ENCODE assay signal across 1 cellular context in genomic region chr10:23095404-23095965, GRCh38.
A peak's percentile ranks its signal among the peaks of the same experiment; 100 is the strongest.
TF ChIP-seq lines count a peak whose summit lies in the region.

Gene MSRB2, plus strand, starts transcription at chr10:23095579. Its CDS starts 30 bp downstream, at chr10:23095609.

TF ChIP-seq in HepG2, 621 proteins besides CTCF, POLR2A, EP300 and RAD21 (continued from another document):
- TF ChIP-seq ZNF788 (CRISPR knock-in tag; IDR thresholded peaks at IDR 0.05; ENCODE audit: borderline replicate concordance) (peak; percentile 85), MYC (CRISPR knock-in tag; IDR thresholded peaks at IDR 0.05; ENCODE audit: borderline replicate concordance) (peak; percentile 35; the same call in 1 of the 2 replicates), SP5 (CRISPR knock-in tag; IDR thresholded peaks at IDR 0.05; ENCODE audit: borderline replicate concordance, low read depth) (peak; percentile 90), ZSCAN31 (CRISPR knock-in tag; IDR thresholded peaks at IDR 0.05; ENCODE audit: low read depth) (peak; percentile 77; the same call in 1 of the 2 replicates)
- TF ChIP-seq, protein P1, sequence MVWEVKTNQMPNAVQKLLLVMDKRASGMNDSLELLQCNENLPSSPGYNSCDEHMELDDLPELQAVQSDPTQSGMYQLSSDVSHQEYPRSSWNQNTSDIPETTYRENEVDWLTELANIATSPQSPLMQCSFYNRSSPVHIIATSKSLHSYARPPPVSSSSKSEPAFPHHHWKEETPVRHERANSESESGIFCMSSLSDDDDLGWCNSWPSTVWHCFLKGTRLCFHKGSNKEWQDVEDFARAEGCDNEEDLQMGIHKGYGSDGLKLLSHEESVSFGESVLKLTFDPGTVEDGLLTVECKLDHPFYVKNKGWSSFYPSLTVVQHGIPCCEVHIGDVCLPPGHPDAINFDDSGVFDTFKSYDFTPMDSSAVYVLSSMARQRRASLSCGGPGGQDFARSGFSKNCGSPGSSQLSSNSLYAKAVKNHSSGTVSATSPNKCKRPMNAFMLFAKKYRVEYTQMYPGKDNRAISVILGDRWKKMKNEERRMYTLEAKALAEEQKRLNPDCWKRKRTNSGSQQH (CRISPR knock-in tag; IDR thresholded peaks at IDR 0.05; ENCODE audit: low read depth), result peak; percentile 73; the same call in 1 of the 2 replicates
